ENCODE assay signal across 8 cellular contexts in genomic region chr6:81753709-81754678, GRCh38. TPM values are rescaled to one million over a fixed set of nuclear protein-coding genes. Genes with fewer than 3 reads are reported as not detected.
DNase-seq lines count a peak whose midpoint lies in the region; ATAC-seq and TF ChIP-seq lines count a peak whose summit lies in the region.

No MANE protein-coding gene starts in this region.

- H3K36me3 ChIP-seq in Peyer's patch: peaks cover 0 to 8% (median 0%) of the 10 kb centered on the region in 3 donors

- intact Hi-C loops in activated T-helper 2 cell treated with anti-CD3 and anti-CD28 coated beads, Interferon-gamma antibody, Interleukin-2, Interleukin-4, amounts not matched to agents 10 μg/mL and 5 μg/mL and 100 μg/mL, durations not matched to agents 14 hours and 24 hours and 36 hours (cut with micrococcal nuclease): loop anchor here (1.0 to 10.0 kb wide), 9 partner anchors 19 to 1750 kb away; partner anchors contain the start of genes DOP1A, IBTK, TTK and UBE3D

- peak overlapping the region; percentile 10 for H3K27ac Mint-ChIP-seq in activated T-helper 2 cell treated with anti-CD3 and anti-CD28 coated beads, Interferon-gamma antibody, Interleukin-2, Interleukin-4, amounts not matched to agents 10 μg/mL and 5 μg/mL and 100 μg/mL, durations not matched to agents 14 hours and 24 hours and 36 hours
- no peak overlapping the region for H3K27ac Mint-ChIP-seq in nephron progenitor cell

- H3K36me3 Mint-ChIP-seq in activated T-helper 2 cell treated with anti-CD3 and anti-CD28 coated beads, Interferon-gamma antibody, Interleukin-2, Interleukin-4, amounts not matched to agents 10 μg/mL and 5 μg/mL and 100 μg/mL, durations not matched to agents 14 hours and 24 hours and 36 hours (ENCODE audit: low read depth): peaks cover 8% of the 10 kb centered on the region
- H3K36me3 Mint-ChIP-seq in nephron progenitor cell (ENCODE audit: low read depth): no peaks in the 10 kb centered on the region

- peak; percentile 46 for ATAC-seq in GM19395 (IDR thresholded peaks at IDR 0.05; ENCODE audit: unreplicated experiment)
- ATAC-seq in HG03469 (IDR thresholded peaks at IDR 0.05; ENCODE audit: unreplicated experiment): peak; percentile 20
- ATAC-seq in stimulated activated naive CD8-positive, alpha-beta T cell treated with anti-CD3 and anti-CD28 coated beads, Interleukin-15, Interleukin-2, amounts not matched to agents 100 U/mL and 50 U/mL, for 24 hours: peak; percentile 70

- peaks cover 60% of the 10 kb centered on the region for H3K27me3 Mint-ChIP-seq in activated T-helper 2 cell treated with anti-CD3 and anti-CD28 coated beads, Interferon-gamma antibody, Interleukin-2, Interleukin-4, amounts not matched to agents 10 μg/mL and 5 μg/mL and 100 μg/mL, durations not matched to agents 14 hours and 24 hours and 36 hours (ENCODE audit: low read depth)
- peaks cover 67% of the 10 kb centered on the region for H3K27me3 Mint-ChIP-seq in nephron progenitor cell (ENCODE audit: low read depth, poor library complexity)

- no peaks in the 10 kb centered on the region for H3K27me3 ChIP-seq in Peyer's patch

- TF ChIP-seq CTCF in AG10803 (conservative IDR thresholded peaks at IDR 0.05; ENCODE audit: low read length) (peak; percentile 67), Peyer's patch (IDR thresholded peaks at IDR 0.05) (peak; percentile 61 to 74 (median 68)), nephron progenitor cell (IDR thresholded peaks at IDR 0.05) (peak; percentile 56)

- H3K4me1 ChIP-seq in Peyer's patch: peaks cover 0 to 6% (median 0%) of the 10 kb centered on the region in 4 donors

- DNase-seq in AG10803 (ENCODE audit: low read depth) (peak; percentile 71), Peyer's patch (peak; percentile 83 to 92 (median 88)), fibroblast of peridontal ligament (ENCODE audit: extremely low read depth) (peak; percentile 58), nephron progenitor cell (peak; percentile 73)
- peak; percentile 68 for DNase-seq in activated T-helper 2 cell treated with anti-CD3 and anti-CD28 coated beads, Interferon-gamma antibody, Interleukin-2, Interleukin-4, amounts not matched to agents 10 μg/mL and 5 μg/mL and 100 μg/mL, durations not matched to agents 14 hours and 24 hours and 36 hours (ENCODE audit: low spot score)
- DNase-seq in stimulated activated naive CD8-positive, alpha-beta T cell treated with anti-CD3 and anti-CD28 coated beads, Interleukin-15, Interleukin-2, amounts not matched to agents 100 U/mL and 50 U/mL, for 24 hours: peak; percentile 88

- peak overlapping the region; percentile 87 to 99 (median 94) for H3K27ac ChIP-seq in Peyer's patch

- H3K4me3 ChIP-seq in AG10803 (ENCODE audit: low read length) (peak overlapping the region; percentile 96), Peyer's patch (peak overlapping the region; percentile 64 to 92 (median 70))

- peak overlapping the region; percentile 82 for H3K4me3 Mint-ChIP-seq in activated T-helper 2 cell treated with anti-CD3 and anti-CD28 coated beads, Interferon-gamma antibody, Interleukin-2, Interleukin-4, amounts not matched to agents 10 μg/mL and 5 μg/mL and 100 μg/mL, durations not matched to agents 14 hours and 24 hours and 36 hours (ENCODE audit: low read depth)
- H3K4me3 Mint-ChIP-seq in nephron progenitor cell: peak overlapping the region; percentile 94

- H3K9me3 ChIP-seq in Peyer's patch: no peaks in the 10 kb centered on the region

- H3K4me1 Mint-ChIP-seq in activated T-helper 2 cell treated with anti-CD3 and anti-CD28 coated beads, Interferon-gamma antibody, Interleukin-2, Interleukin-4, amounts not matched to agents 10 μg/mL and 5 μg/mL and 100 μg/mL, durations not matched to agents 14 hours and 24 hours and 36 hours (ENCODE audit: low read depth): peaks cover 21% of the 10 kb centered on the region
- peaks cover 11% of the 10 kb centered on the region for H3K4me1 Mint-ChIP-seq in nephron progenitor cell

- no peaks in the 10 kb centered on the region for H3K9me3 Mint-ChIP-seq in activated T-helper 2 cell treated with anti-CD3 and anti-CD28 coated beads, Interferon-gamma antibody, Interleukin-2, Interleukin-4, amounts not matched to agents 10 μg/mL and 5 μg/mL and 100 μg/mL, durations not matched to agents 14 hours and 24 hours and 36 hours
- H3K9me3 Mint-ChIP-seq in nephron progenitor cell: no peaks in the 10 kb centered on the region

- TF ChIP-seq POLR2A in Peyer's patch (IDR thresholded peaks at IDR 0.05): no peak

RNA-seq across cellular contexts. Expression of gene TENT5A, which starts 1.5 kb away (rescaled TPM):
- 10 to 100 TPM; 35.4 to 73.4 (median 58.6) TPM for total RNA-seq in Peyer's patch
- 0.50 and 0.53 TPM in 2 replicates for total RNA-seq in activated T-helper 2 cell treated with anti-CD3 and anti-CD28 coated beads, Interferon-gamma antibody, Interleukin-2, Interleukin-4, amounts not matched to agents 10 μg/mL and 5 μg/mL and 100 μg/mL, durations not matched to agents 14 hours and 24 hours and 36 hours

Comparison
In these comparisons a context has a peak if more than half of its experiments do, and no peak if none do; other contexts are left out.
1. Peak in every context shown above with its lines: DNase-seq, ATAC-seq, H3K4me3 ChIP-seq and H3K27ac ChIP-seq.
2. ATAC-seq: peak in every context shown above with its lines; median percentile 70 in stimulated activated naive CD8-positive, alpha-beta T cell treated with anti-CD3 and anti-CD28 coated beads, Interleukin-15, Interleukin-2, amounts not matched to agents 100 U/mL and 50 U/mL, for 24 hours; 46 in GM19395; 20 in HG03469.
3. RNA of gene TENT5A, which starts 1.5 kb away (total RNA-seq): 35.4 to 73.4 TPM in Peyer's patch; 0.50 to 0.53 TPM in activated T-helper 2 cell treated with anti-CD3 and anti-CD28 coated beads, Interferon-gamma antibody, Interleukin-2, Interleukin-4, amounts not matched to agents 10 μg/mL and 5 μg/mL and 100 μg/mL, durations not matched to agents 14 hours and 24 hours and 36 hours; every median in the first group is over 10 times any median in the second.